In the genomic region with DNA sequence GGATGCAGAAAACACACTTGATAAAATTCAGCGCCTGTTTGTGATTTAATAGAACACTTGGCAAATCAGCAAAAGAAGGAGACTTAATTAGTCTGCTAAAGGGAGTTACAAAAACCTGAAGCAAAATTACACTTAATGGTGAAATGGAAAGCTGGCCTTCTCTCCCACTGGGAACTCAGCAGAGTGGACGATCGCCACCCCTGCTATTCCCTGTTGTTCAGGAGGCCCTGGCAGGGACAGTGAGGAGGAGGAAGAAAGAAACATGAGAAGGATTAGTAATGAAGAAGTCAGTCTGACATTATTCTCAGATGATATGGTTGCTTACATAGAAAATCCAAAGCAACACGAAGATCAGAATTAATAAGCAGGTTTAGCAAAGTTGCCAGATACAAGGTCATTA, we compare ENCODE assay signal across 19 cellular contexts. TPM values are rescaled to one million over a fixed set of nuclear protein-coding genes. Genes with fewer than 3 reads are reported as not detected.
DNase-seq lines count a peak whose midpoint lies in the region; ATAC-seq, FAIRE-seq and TF ChIP-seq lines count a peak whose summit lies in the region.
"Had no signal": no experiment of that assay in that cellular context is flagged by ENCODE, and none has a peak within 500 bp of the region (broad histone marks: within the 10 kb centered on the region; RNA-seq: fewer than 3 reads in every experiment).

No MANE protein-coding gene starts in this region.

- peak; percentile 32 for FAIRE-seq in bronchial epithelial cell (lab: Jason Lieb, UNC)
- FAIRE-seq: G401.6, GM12892 had no signal

- peaks cover 5 to 8% of the 10 kb centered on the region in 2 donors for H3K9me3 Mint-ChIP-seq in stimulated activated naive B cell treated with anti-CD40 and anti-IgM and Interleukin-4, amounts not matched to agents 10 μg/mL and 1 μg/mL and 100 μg/mL, for 72 hours
- H3K9me3 Mint-ChIP-seq: CD8-positive, alpha-beta T cell; HFFc6 had no signal

- H3K4me3 Mint-ChIP-seq in stimulated activated naive B cell treated with anti-CD40 and anti-IgM and Interleukin-4, amounts not matched to agents 10 μg/mL and 1 μg/mL and 100 μg/mL, for 72 hours = no peak overlapping the region
- H3K4me3 Mint-ChIP-seq: B cell; CD4-positive, CD25-positive, alpha-beta regulatory T cell; CD8-positive, alpha-beta T cell; H9; HFFc6 had no signal

- ATAC-seq in omental fat pad (ENCODE audit: low FRiP score) (no peak), GM21619 (IDR thresholded peaks at IDR 0.05; ENCODE audit: unreplicated experiment) (no peak)
- ATAC-seq in stimulated activated naive B cell treated with anti-CD40 and anti-IgM and Interleukin-4, amounts not matched to agents 10 μg/mL and 1 μg/mL and 100 μg/mL, for 72 hours (replicated peaks) = no peak
- ATAC-seq: CD8-positive, alpha-beta T cell; HCT116 had no signal

- no peaks in the 10 kb centered on the region for H3K36me3 Mint-ChIP-seq in stimulated activated naive B cell treated with anti-CD40 and anti-IgM and Interleukin-4, amounts not matched to agents 10 μg/mL and 1 μg/mL and 100 μg/mL, for 72 hours
- H3K36me3 Mint-ChIP-seq: CD4-positive, CD25-positive, alpha-beta regulatory T cell; CD8-positive, alpha-beta T cell had no signal

- no peaks in the 10 kb centered on the region for H3K36me3 ChIP-seq in bronchial epithelial cell (ENCODE audit: control insufficient read depth, insufficient read depth, low read length)
- H3K36me3 ChIP-seq: BLaER1 had no signal

- peak overlapping the region; percentile 15 for H3K27ac Mint-ChIP-seq in stimulated activated naive B cell treated with anti-CD40 and anti-IgM and Interleukin-4, amounts not matched to agents 10 μg/mL and 1 μg/mL and 100 μg/mL, for 72 hours
- H3K27ac Mint-ChIP-seq: B cell; CD4-positive, CD25-positive, alpha-beta regulatory T cell; CD8-positive, alpha-beta T cell; H9; HFFc6 had no signal

- no peak overlapping the region for H3K4me3 ChIP-seq in bronchial epithelial cell (ENCODE audit: low read depth, low read length)
- H3K4me3 ChIP-seq: BLaER1, GM23248 had no signal

- no peaks in the 10 kb centered on the region for H3K4me1 Mint-ChIP-seq in stimulated activated naive B cell treated with anti-CD40 and anti-IgM and Interleukin-4, amounts not matched to agents 10 μg/mL and 1 μg/mL and 100 μg/mL, for 72 hours
- H3K4me1 Mint-ChIP-seq: B cell; CD4-positive, CD25-positive, alpha-beta regulatory T cell had no signal

- DNase-seq in bronchial epithelial cell (ENCODE audit: low read depth) = no peak
- DNase-seq in omental fat pad (ENCODE audit: low spot score) = peak; percentile 12
- no peak for DNase-seq in stimulated activated naive B cell treated with anti-CD40 and anti-IgM and Interleukin-4, amounts not matched to agents 10 μg/mL and 1 μg/mL and 100 μg/mL, for 72 hours
- no peak for DNase-seq in activated CD4-positive, alpha-beta T cell treated with anti-CD3 and anti-CD28 coated beads for 4 hours
- DNase-seq in activated gamma-delta T cell treated with Interleukin-2 at 50 U/mL for 16 hours = no peak
- DNase-seq: CD4-positive, CD25-positive, alpha-beta regulatory T cell; CD8-positive, alpha-beta T cell; DMS153; DND-41; GM23248; H9; HFFc6 had no signal

- no peaks in the 10 kb centered on the region for H3K27me3 ChIP-seq in bronchial epithelial cell (ENCODE audit: control insufficient read depth, insufficient read depth, low read length)

- TF ChIP-seq CTCF in bronchial epithelial cell (IDR thresholded peaks at IDR 0.05; ENCODE audit: insufficient read depth, low read length, severe bottlenecking) = no peak
- TF ChIP-seq CTCF in omental fat pad (IDR thresholded peaks at IDR 0.05) = no peak

- peaks cover 19 to 57% of the 10 kb centered on the region in 2 donors for H3K27me3 Mint-ChIP-seq in stimulated activated naive B cell treated with anti-CD40 and anti-IgM and Interleukin-4, amounts not matched to agents 10 μg/mL and 1 μg/mL and 100 μg/mL, for 72 hours
- H3K27me3 Mint-ChIP-seq: CD4-positive, CD25-positive, alpha-beta regulatory T cell had no signal

RNA-seq across cellular contexts. Expression of gene KNDC1, which starts 5.6 kb away (rescaled TPM):
- total RNA-seq in bronchial epithelial cell (under 0.01 TPM in 2 replicates), omental fat pad (1 to 10 TPM in 3 of 4 donors, under 1 TPM in 1; 0.16 to 7.7 (median 1.7) TPM)
- total RNA-seq: A673; CD8-positive, alpha-beta T cell had no signal
